In the genomic region with DNA sequence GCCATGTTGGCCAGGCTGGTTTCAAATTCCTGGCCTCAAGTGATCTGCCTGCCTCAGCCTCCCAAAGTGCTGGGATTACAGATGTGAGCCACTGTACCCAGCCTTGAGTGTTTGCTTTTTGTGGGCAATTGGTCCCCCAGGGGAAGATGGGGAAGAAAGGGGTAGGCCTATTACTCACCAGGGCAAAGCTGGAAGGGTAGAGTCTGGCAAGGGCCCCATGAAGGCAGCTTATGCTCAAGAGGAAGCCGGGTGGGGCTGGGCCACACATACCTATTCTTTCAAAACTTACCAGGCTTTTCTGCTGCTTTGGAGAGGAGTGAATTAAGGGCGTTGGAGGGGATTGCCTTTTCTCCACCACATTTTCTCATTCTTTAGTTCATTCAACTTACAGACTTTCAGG, we compare ENCODE assay signal across 12 cellular contexts. TPM values are rescaled to one million over a fixed set of nuclear protein-coding genes. Genes with fewer than 3 reads are reported as not detected.
DNase-seq lines count a peak whose midpoint lies in the region; ATAC-seq and TF ChIP-seq lines count a peak whose summit lies in the region.
"Had no signal": no experiment of that assay in that cellular context is flagged by ENCODE, and none has a peak within 500 bp of the region (broad histone marks: within the 10 kb centered on the region; RNA-seq: fewer than 3 reads in every experiment).

No MANE protein-coding gene starts in this region.

- no peak overlapping the region for H3K23ac ChIP-seq in mesenchymal stem cell (ENCODE audit: low read length in 2 of 2)

- H3K27me3 ChIP-seq in breast epithelium: no peaks in the 10 kb centered on the region
- H3K27me3 ChIP-seq in mesenchymal stem cell (ENCODE audit: control insufficient read depth in 1 of 2, insufficient read depth in 1 of 2, low read length in 2 of 2): no peaks in the 10 kb centered on the region
- no peaks in the 10 kb centered on the region for H3K27me3 ChIP-seq in upper lobe of right lung

- no peak overlapping the region for H2BK15ac ChIP-seq in mesenchymal stem cell (ENCODE audit: low read depth, poor library complexity, severe bottlenecking)

- H3K18ac ChIP-seq in mesenchymal stem cell (ENCODE audit: low read depth in 1 of 2, low read length in 2 of 2): peak overlapping the region; percentile 52 to 76

- no peaks in the 10 kb centered on the region for H3K79me1 ChIP-seq in mesenchymal stem cell (replicated peaks; ENCODE audit: low read length, poor library complexity, severe bottlenecking)

- H4K91ac ChIP-seq in mesenchymal stem cell (ENCODE audit: low read length): peak overlapping the region; percentile 0

- H3K14ac ChIP-seq in mesenchymal stem cell (ENCODE audit: low read length in 2 of 2): peak overlapping the region in 1 of 2 experiments; percentile 31

- H2BK12ac ChIP-seq in mesenchymal stem cell (ENCODE audit: low read length in 2 of 2): peak overlapping the region in 1 of 2 experiments; percentile 27

- no peak overlapping the region for H2AK5ac ChIP-seq in mesenchymal stem cell (ENCODE audit: low read length, severe bottlenecking)

- no peak for TF ChIP-seq POLR2A in breast epithelium (IDR thresholded peaks at IDR 0.05)

- no peak overlapping the region for H3K4me2 ChIP-seq in mesenchymal stem cell (ENCODE audit: low read length, poor library complexity, severe bottlenecking)

- intact Hi-C loops in Right ventricle myocardium superior (cut with DNase I): loop anchor here (10.0 kb wide), 1 partner anchor 147 kb away; a partner anchor contains a TSS
- intact Hi-C loops in left ventricle myocardium superior (cut with micrococcal nuclease): no loop called here
- intact Hi-C loops in breast epithelium (cut with DNase I; ENCODE audit: low total_unique reads): no loop called here
- intact Hi-C loops in upper lobe of right lung (cut with DNase I): no loop called here
- intact Hi-C loops in posterior vena cava (cut with DNase I): loop anchor here in 1 of 2 donors (10.0 kb wide), 1 partner anchor 97 kb away; no protein-coding TSS in a partner anchor

- no peak overlapping the region for H2AFZ ChIP-seq in mesenchymal stem cell (ENCODE audit: low read depth, low read length)

- H3K9ac ChIP-seq in mesenchymal stem cell (ENCODE audit: low read length): peak overlapping the region; percentile 62

- no CpG with 5 or more reads among the region's 2 CpGs for WGBS in mesenchymal stem cell

- H4K8ac ChIP-seq in mesenchymal stem cell (ENCODE audit: low read length): peak overlapping the region; percentile 10

- DNase-seq in Right ventricle myocardium superior: peak; percentile 52
- DNase-seq in left ventricle myocardium superior: no peak
- no peak for DNase-seq in breast epithelium (ENCODE audit: low spot score in 2 of 2)
- no peak for DNase-seq in mesenchymal stem cell
- DNase-seq in upper lobe of right lung: no peak
- DNase-seq in posterior vena cava (ENCODE audit: low spot score): no peak
- no peak for DNase-seq in NCI-H1092 treated with DMSO at 0.1 percent for 48 hours (lab: John Stamatoyannopoulos, UW)
- no peak for DNase-seq in LoVo (ENCODE audit: low spot score)
- DNase-seq: activated CD8-positive, alpha-beta memory T cell treated with anti-CD3 and anti-CD28 coated beads, Interleukin-2, amount 50 U/mL, for 48 hours; NCI-H526 treated with DMSO at 0.1 percent for 48 hours; nucleus accumbens; T-helper 1 cell had no signal

- H3K36me3 ChIP-seq in breast epithelium (no peaks in the 10 kb centered on the region), mesenchymal stem cell (ENCODE audit: control insufficient read depth in 1 of 2, insufficient read depth in 2 of 2, low read depth in 1 of 2, low read length in 2 of 2) (no peaks in the 10 kb centered on the region), upper lobe of right lung (no peaks in the 10 kb centered on the region)

- no peak overlapping the region for H2BK120ac ChIP-seq in mesenchymal stem cell (ENCODE audit: low read depth, low read length)

- H3K4me1 ChIP-seq in breast epithelium (peaks cover 11 to 18% of the 10 kb centered on the region in 2 donors), mesenchymal stem cell (ENCODE audit: control insufficient read depth, insufficient read depth, low read depth, low read length) (peaks cover 2% of the 10 kb centered on the region), upper lobe of right lung (peaks cover 56% of the 10 kb centered on the region)

- H3K9me3 ChIP-seq in breast epithelium: no peaks in the 10 kb centered on the region
- no peaks in the 10 kb centered on the region for H3K9me3 ChIP-seq in mesenchymal stem cell (ENCODE audit: control insufficient read depth, low read length)
- H3K9me3 ChIP-seq in upper lobe of right lung: no peaks in the 10 kb centered on the region

- no peak overlapping the region for H2BK5ac ChIP-seq in mesenchymal stem cell (ENCODE audit: low read depth, low read length, poor library complexity, severe bottlenecking)

- H3K4me3 ChIP-seq in breast epithelium (no peak overlapping the region), mesenchymal stem cell (ENCODE audit: insufficient read depth in 1 of 2, low read depth in 1 of 2, low read length in 2 of 2) (peak overlapping the region in 1 of 2 experiments; percentile 53), upper lobe of right lung (no peak overlapping the region)

- H3K27ac ChIP-seq in breast epithelium (peak overlapping the region; percentile 81 to 91), mesenchymal stem cell (ENCODE audit: low read length, poor library complexity, severe bottlenecking) (no peak overlapping the region), upper lobe of right lung (peak overlapping the region; percentile 86)

- no peak overlapping the region for H3K4ac ChIP-seq in mesenchymal stem cell (ENCODE audit: low read depth in 1 of 2, low read length in 2 of 2)

- no peak for TF ChIP-seq CTCF in breast epithelium (IDR thresholded peaks at IDR 0.05)
- TF ChIP-seq CTCF in upper lobe of right lung (IDR thresholded peaks at IDR 0.05): no peak

- ATAC-seq in Right ventricle myocardium superior (ENCODE audit: poor library complexity): no peak
- ATAC-seq in left ventricle myocardium superior: no peak
- ATAC-seq in upper lobe of right lung: peak; percentile 48

RNA-seq across cellular contexts. Expression of a gene that starts 24.5 kb away (rescaled TPM):
- 0.75 TPM for total RNA-seq in Right ventricle myocardium superior
- 0.92 TPM for total RNA-seq in left ventricle myocardium superior
- 1 to 10 TPM; 2.2 to 4.2 (median 2.9) TPM for total RNA-seq in breast epithelium
- 0.01 TPM for polyA plus RNA-seq in mesenchymal stem cell (2013, experiment 1 of 2)
- polyA plus RNA-seq in mesenchymal stem cell (2013, experiment 2 of 2): 0.01 TPM
- total RNA-seq in upper lobe of right lung: 2.5 TPM
- total RNA-seq in posterior vena cava: 1 to 10 TPM; 3.8 to 6.3 TPM
